ENCODE assay signal across 8 cellular contexts in the genomic region with DNA sequence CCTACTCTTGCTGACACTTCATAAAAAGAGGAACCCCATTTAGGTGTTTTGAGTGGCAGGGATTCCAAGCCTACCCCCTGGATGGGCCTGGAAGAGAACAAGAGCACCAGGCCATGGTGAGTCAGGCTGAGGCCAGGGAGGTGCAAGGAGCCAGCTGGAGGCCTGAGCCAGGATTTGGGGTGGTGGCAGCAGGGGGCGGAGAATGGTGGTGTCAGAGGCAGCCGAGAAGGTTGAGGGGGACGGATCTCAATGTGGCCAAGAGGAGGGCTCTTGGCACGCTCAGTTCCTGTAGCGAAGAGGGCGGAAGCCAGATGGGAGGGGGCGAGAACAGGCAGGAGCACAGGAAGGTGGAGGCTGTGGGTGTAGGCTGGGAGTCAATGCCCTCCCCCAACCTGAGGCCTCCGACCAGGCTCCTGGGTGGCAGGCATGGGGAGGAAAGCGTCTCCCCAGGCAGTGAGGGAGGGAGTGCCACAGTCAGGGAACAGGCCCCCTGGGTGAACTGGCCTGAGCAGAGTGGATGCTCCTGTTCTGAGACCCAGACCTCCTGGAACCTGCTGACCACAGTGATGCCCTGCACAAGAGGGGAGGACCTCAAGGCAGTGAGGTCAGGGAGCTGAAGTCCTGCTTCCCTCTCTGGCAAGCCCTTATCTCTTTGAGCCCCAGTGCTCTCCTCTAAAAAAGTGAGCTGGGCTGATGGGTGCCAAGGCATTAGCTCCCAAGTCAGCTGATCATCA. TPM values are rescaled to one million over a fixed set of nuclear protein-coding genes. Genes with fewer than 3 reads are reported as not detected.
A peak's percentile ranks its signal among the peaks of the same experiment; 100 is the strongest.
DNase-seq lines count a peak whose midpoint lies in the region; ATAC-seq, FAIRE-seq and TF ChIP-seq lines count a peak whose summit lies in the region.
"Had no signal": no experiment of that assay in that cellular context is flagged by ENCODE, and none has a peak within 500 bp of the region (broad histone marks: within the 10 kb centered on the region; RNA-seq: fewer than 3 reads in every experiment).

No MANE protein-coding gene starts in this region.

- no peak for FAIRE-seq in pancreas (lab: Jason Lieb, UNC)
- FAIRE-seq: endothelial cell of umbilical vein had no signal

- peaks cover 0 to 48% (median 13%) of the 10 kb centered on the region in 7 donors for H3K27me3 ChIP-seq in spleen (replicated peaks in 1 of 7)
- no peaks in the 10 kb centered on the region for H3K27me3 ChIP-seq in pancreas

- no peak overlapping the region for H3K27ac Mint-ChIP-seq in activated B cell treated with CpG ODN at 0.5 μM for 24 hours

- intact Hi-C loops in activated B cell treated with CpG ODN at 0.5 μM for 24 hours (cut with micrococcal nuclease), result loop anchor here (2.0 kb wide), 1 partner anchor 47 kb away; the partner anchor contains the start of gene SLC43A3
- intact Hi-C loops in spleen (cut with DNase I; ENCODE audit: low total_unique reads), result no loop called here
- intact Hi-C loops in pancreas (cut with DNase I), result loop anchor here in 1 of 3 donors (10.0 kb wide), 1 partner anchor 51 kb away; no protein-coding TSS in a partner anchor

- WGBS in spleen, 5 donors, result 5 to 31% (median 26%) methylated on average over 9 of the region's 9 CpGs
- 76 to 84% methylated on average over 7 to 9 of the region's 9 CpGs for WGBS in pancreas, 2 donors

- CTCF ChIA-PET in activated B cell treated with CpG ODN at 0.5 μM for 24 hours (lab: Charles Lee), result interaction anchor here (0.6 to 2.0 kb wide), 7 partner anchors 11 to 23 kb away, joined by 3 to 8 read pairs (median 5); partner anchors contain the start of gene RTN4RL2

- no peaks in the 10 kb centered on the region for H3K9me3 ChIP-seq in spleen
- H3K9me3 ChIP-seq in pancreas, result no peaks in the 10 kb centered on the region

- DNase-seq in activated B cell treated with CpG ODN at 0.5 μM for 24 hours, result no peak
- DNase-seq in spleen, result peak; percentile 81
- DNase-seq in NK-92 treated with Interleukin-12 subunit alpha and Interleukin-12 subunit beta, amount 100 ng/mL, for 24 hours (lab: John Stamatoyannopoulos, UW), result no peak
- no peak for DNase-seq in HPDE6-E6E7 (ENCODE audit: extremely low spot score)
- no peak for DNase-seq in pancreas

- no peaks in the 10 kb centered on the region for H3K36me3 Mint-ChIP-seq in activated B cell treated with CpG ODN at 0.5 μM for 24 hours (ENCODE audit: low read depth)

- peaks cover 8 to 41% (median 36%) of the 10 kb centered on the region in 6 donors for H3K4me1 ChIP-seq in spleen
- peaks cover 11 to 19% (median 17%) of the 10 kb centered on the region in 3 donors for H3K4me1 ChIP-seq in pancreas

- peak overlapping the region in 1 of 8 donors; percentile 10 for H3K4me3 ChIP-seq in spleen
- no peak overlapping the region for H3K4me3 ChIP-seq in pancreas

- H3K4me1 Mint-ChIP-seq in activated B cell treated with CpG ODN at 0.5 μM for 24 hours, result peaks cover 27% of the 10 kb centered on the region

- H3K36me3 ChIP-seq in spleen, result no peaks in the 10 kb centered on the region
- H3K36me3 ChIP-seq in pancreas, result no peaks in the 10 kb centered on the region

- POLR2A ChIA-PET in activated B cell treated with CpG ODN at 0.5 μM for 24 hours (lab: Charles Lee), result interaction anchor here (0.5 to 1.2 kb wide), 3 partner anchors 10 to 50 kb away, joined by 3 to 5 read pairs (median 3); no protein-coding TSS in a partner anchor

- no peak for TF ChIP-seq POLR2A in spleen (IDR thresholded peaks at IDR 0.05)

- peak overlapping the region; percentile 50 for H3K4me3 Mint-ChIP-seq in activated B cell treated with CpG ODN at 0.5 μM for 24 hours

- ATAC-seq in GM19023 (IDR thresholded peaks at IDR 0.05; ENCODE audit: unreplicated experiment) (peak; percentile 35), HG03354 (IDR thresholded peaks at IDR 0.05; ENCODE audit: poor library complexity, severe bottlenecking, unreplicated experiment) (peak; percentile 38), activated B cell treated with CpG ODN at 0.5 μM for 24 hours (ENCODE audit: low read depth) (no peak), pancreas (no peak)

- H3K27ac ChIP-seq in spleen (no peak overlapping the region), pancreas (no peak overlapping the region)

- H3K9me3 Mint-ChIP-seq in activated B cell treated with CpG ODN at 0.5 μM for 24 hours, result no peaks in the 10 kb centered on the region

- no peak for TF ChIP-seq CTCF in activated B cell treated with CpG ODN at 0.5 μM for 24 hours (IDR thresholded peaks at IDR 0.05)
- TF ChIP-seq CTCF in spleen (IDR thresholded peaks at IDR 0.05 in 8 of 11, conservative IDR thresholded peaks at IDR 0.05 in 3 of 11), result no peak
- no peak for TF ChIP-seq CTCF in pancreas (IDR thresholded peaks at IDR 0.05)

- H3K27me3 Mint-ChIP-seq in activated B cell treated with CpG ODN at 0.5 μM for 24 hours, result peaks cover 9% of the 10 kb centered on the region

RNA-seq across cellular contexts. Expression of gene RTN4RL2, which starts 13.9 kb away (rescaled TPM):
- total RNA-seq in activated B cell treated with CpG ODN at 0.5 μM for 24 hours (0.13 and 0.24 TPM in 2 replicates), spleen (1 to 10 TPM in 1 of 7 donors, under 1 TPM in 6; 0.37 to 2.0 (median 0.49) TPM), pancreas (1 to 10 TPM in 3 of 6 donors, under 1 TPM in 3; 0.55 to 2.7 (median 1.1) TPM)
- polyA plus RNA-seq in spleen (under 1 TPM; 0.15 to 0.73 (median 0.29) TPM), pancreas (1 to 10 TPM; 1.4 to 2.6 TPM)

RNA-seq across cellular contexts. Expression of gene SLC43A1, which starts 41.3 kb away (rescaled TPM):
- total RNA-seq in activated B cell treated with CpG ODN at 0.5 μM for 24 hours, result 11.1 and 12.8 TPM in 2 replicates
- 10 to 100 TPM in 5 of 7 donors, 1 to 10 TPM in 2; 7.0 to 16.1 (median 13.0) TPM for total RNA-seq in spleen
- 1 to 10 TPM; 6.2 to 8.4 (median 6.4) TPM for polyA plus RNA-seq in spleen
- 100 to 1,000 TPM in 4 of 6 donors, 10 to 100 TPM in 2; 78.3 to 280 (median 137) TPM for total RNA-seq in pancreas
- 100 to 1,000 TPM; 100 to 110 TPM for polyA plus RNA-seq in pancreas

RNA-seq across cellular contexts. Expression of gene SLC43A3, which starts 47.3 kb away (rescaled TPM):
- total RNA-seq in activated B cell treated with CpG ODN at 0.5 μM for 24 hours (213 and 237 TPM in 2 replicates), spleen (10 to 100 TPM; 29.9 to 72.5 (median 41.7) TPM), pancreas (10 to 100 TPM in 5 of 6 donors, 1 to 10 TPM in 1; 6.7 to 34.9 (median 10.8) TPM)
- polyA plus RNA-seq in spleen (10 to 100 TPM; 15.2 to 29.1 (median 20.9) TPM), pancreas (10 to 100 TPM; 16.4 to 18.2 TPM)

RNA-seq across cellular contexts. Expression of gene TIMM10, which starts 56.4 kb away (rescaled TPM):
- total RNA-seq in activated B cell treated with CpG ODN at 0.5 μM for 24 hours (100 and 108 TPM in 2 replicates), spleen (10 to 100 TPM; 28.1 to 58.7 (median 39.0) TPM), pancreas (10 to 100 TPM; 12.2 to 32.6 (median 21.7) TPM)
- polyA plus RNA-seq in spleen (10 to 100 TPM; 38.7 to 57.4 (median 56.1) TPM), pancreas (10 to 100 TPM; 15.7 to 25.8 TPM)

Comparison
In these comparisons a context has a peak if more than half of its experiments do, and no peak if none do; other contexts are left out.
1. ATAC-seq: peak in GM19023 (single experiment) and HG03354 (single experiment); none in activated B cell treated with CpG ODN at 0.5 μM for 24 hours (single experiment) and pancreas (0 of 4).